1 cellular context compared by ENCODE assay signal in genomic region chr11:12149672-12150225, GRCh38.
TF ChIP-seq lines count a peak whose summit lies in the region.

No MANE protein-coding gene starts in this region.

TF ChIP-seq in K562, 482 proteins besides CTCF, POLR2A, EP300 and RAD21 (continued from another document and continues in another):
- TF ChIP-seq CHAMP1 (IDR thresholded peaks at IDR 0.05) (no peak), ARID2 (IDR thresholded peaks at IDR 0.05) (no peak), JUN (IDR thresholded peaks at IDR 0.05; ENCODE audit: borderline replicate concordance, low read depth, low read length) (0 out of 2 replicates have a peak, but pooled peaks have one; percentile 8), JUN (CRISPR knock-in tag; IDR thresholded peaks at IDR 0.05; ENCODE audit: borderline replicate concordance) (peak; percentile 69; the same call in 1 of the 2 replicates), PTTG1 (tag; IDR thresholded peaks at IDR 0.05; ENCODE audit: low read depth) (no peak), CREB3L1 (IDR thresholded peaks at IDR 0.05; ENCODE audit: borderline replicate concordance, low read depth) (0 out of 2 replicates have a peak, but pooled peaks have one; percentile 16), PRMT5 (CRISPR knock-in tag; IDR thresholded peaks at IDR 0.05) (no peak), ATF1 (CRISPR knock-in tag; IDR thresholded peaks at IDR 0.05) (no peak), ATF1 (tag; IDR thresholded peaks at IDR 0.05) (peak; percentile 85), FOXP4 (CRISPR knock-in tag; IDR thresholded peaks at IDR 0.05; ENCODE audit: borderline replicate concordance) (no peak), PATZ1 (CRISPR knock-in tag; IDR thresholded peaks at IDR 0.05; ENCODE audit: borderline replicate concordance) (no peak), BCOR (IDR thresholded peaks at IDR 0.05) (peak; percentile 47; the same call in 1 of the 2 replicates), ZNF778 (CRISPR knock-in tag; IDR thresholded peaks at IDR 0.05) (no peak), SRSF3 (IDR thresholded peaks at IDR 0.05; ENCODE audit: insufficient read depth, low read length) (no peak), MECOM (CRISPR knock-in tag; IDR thresholded peaks at IDR 0.05) (0 out of 2 replicates have a peak, but pooled peaks have one; percentile 49), FUS (optimal IDR thresholded peaks at IDR 0.05; ENCODE audit: low read depth, low read length) (no peak), MYNN (IDR thresholded peaks at IDR 0.05) (peak; percentile 49; the same call in 1 of the 2 replicates), MYNN (CRISPR knock-in tag; IDR thresholded peaks at IDR 0.05) (no peak), HSF4 (CRISPR knock-in tag; IDR thresholded peaks at IDR 0.05; ENCODE audit: borderline replicate concordance) (no peak), ZNF436 (CRISPR knock-in tag; IDR thresholded peaks at IDR 0.05) (no peak), ILF3 (IDR thresholded peaks at IDR 0.05; ENCODE audit: borderline replicate concordance) (no peak), ZNF165 (CRISPR knock-in tag; IDR thresholded peaks at IDR 0.05; ENCODE audit: borderline replicate concordance) (no peak), NCOA2 (IDR thresholded peaks at IDR 0.05; ENCODE audit: partially characterized antibody in 2 of 2) (peak; percentile 49 to 68), CHD1 (IDR thresholded peaks at IDR 0.05; ENCODE audit: low read length) (no peak), ZNF764 (CRISPR knock-in tag; IDR thresholded peaks at IDR 0.05; ENCODE audit: low read depth) (no peak), KDM1A (IDR thresholded peaks at IDR 0.05) (peak; percentile 89), THAP12 (CRISPR knock-in tag; IDR thresholded peaks at IDR 0.05) (no peak), CREB3 (tag; conservative IDR thresholded peaks at IDR 0.05; ENCODE audit: low read depth) (peak; percentile 49; the same call in 1 of the 2 replicates), ZNF644 (tag; IDR thresholded peaks at IDR 0.05; ENCODE audit: low read depth) (no peak), NRF1 (conservative IDR thresholded peaks at IDR 0.05 in 1 of 2, IDR thresholded peaks at IDR 0.05 in 1 of 2) (0 out of 4 replicates have a peak, but pooled peaks of 1 of the 2 experiments have one; percentile 10), ZNF512 (tag; IDR thresholded peaks at IDR 0.05) (no peak), ZNF274 (IDR thresholded peaks at IDR 0.05; ENCODE audit: borderline replicate concordance, low read depth, low read length) (peak; percentile 55; the same call in 1 of the 2 replicates), ZZZ3 (IDR thresholded peaks at IDR 0.05) (no peak), SMAD3 (CRISPR knock-in tag; conservative IDR thresholded peaks at IDR 0.05) (no peak), RBM34 (IDR thresholded peaks at IDR 0.05; ENCODE audit: borderline replicate concordance, insufficient read depth, low read length) (no peak), ZSCAN32 (CRISPR knock-in tag; IDR thresholded peaks at IDR 0.05) (0 out of 2 replicates have a peak, but pooled peaks have one; percentile 23), KDM5B (IDR thresholded peaks at IDR 0.05; ENCODE audit: insufficient replicate concordance, low read depth, low read length) (no peak), TCF3 (CRISPR knock-in tag; IDR thresholded peaks at IDR 0.05) (peak; percentile 89), E2F6 (IDR thresholded peaks at IDR 0.05; ENCODE audit: borderline replicate concordance in 1 of 2, extremely low read depth in 1 of 2, insufficient read depth in 1 of 2, insufficient read length in 1 of 2, low read depth in 1 of 2, low read length in 1 of 2, poor library complexity in 1 of 2, severe bottlenecking in 1 of 2) (no peak), NR2C2 (CRISPR knock-in tag; IDR thresholded peaks at IDR 0.05) (0 out of 2 replicates have a peak, but pooled peaks have one; percentile 33), NR2C2 (tag; IDR thresholded peaks at IDR 0.05) (no peak), ZNF609 (CRISPR knock-in tag; IDR thresholded peaks at IDR 0.05; ENCODE audit: borderline replicate concordance) (peak; percentile 76; the same call in 1 of the 2 replicates), YY1 (IDR thresholded peaks at IDR 0.05; ENCODE audit: borderline replicate concordance in 1 of 3, control insufficient read depth in 1 of 3, extremely low read depth in 1 of 3, insufficient read depth in 3 of 3, insufficient read length in 1 of 3, insufficient replicate concordance in 2 of 3, low read depth in 1 of 3, low read length in 2 of 3) (no peak), ZNF224 (CRISPR knock-in tag; IDR thresholded peaks at IDR 0.05) (no peak), NFRKB (IDR thresholded peaks at IDR 0.05; ENCODE audit: low read depth) (no peak), POLR3G (IDR thresholded peaks at IDR 0.05; ENCODE audit: extremely low read depth, insufficient read length, insufficient replicate concordance) (no peak), SMARCA5 (IDR thresholded peaks at IDR 0.05) (no peak)
